ENCODE assay signal across 1 cellular context in the genomic region with DNA sequence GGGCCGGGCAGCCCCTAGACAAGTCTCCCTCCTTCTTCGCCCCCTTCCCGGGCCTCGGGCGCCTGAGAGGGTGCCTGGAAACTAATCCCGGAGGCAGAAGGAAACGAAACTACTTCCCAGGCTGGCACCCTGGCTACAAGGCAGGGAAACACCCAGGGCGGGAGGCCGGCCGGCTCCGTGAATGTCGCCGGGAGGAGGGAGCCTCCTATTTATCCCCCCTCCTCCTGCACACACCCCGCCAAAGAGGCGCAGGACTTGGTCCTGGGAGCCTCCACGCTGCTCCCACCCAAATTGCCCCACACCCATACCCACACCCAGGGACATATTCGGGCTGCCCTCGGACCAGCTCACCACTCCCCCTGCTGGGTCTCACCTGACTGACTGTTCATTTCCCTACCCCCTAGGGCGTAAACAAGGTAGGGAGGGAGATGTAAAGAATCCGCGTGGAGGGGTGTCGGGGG.
TF ChIP-seq lines count a peak whose summit lies in the region.

A gene with protein sequence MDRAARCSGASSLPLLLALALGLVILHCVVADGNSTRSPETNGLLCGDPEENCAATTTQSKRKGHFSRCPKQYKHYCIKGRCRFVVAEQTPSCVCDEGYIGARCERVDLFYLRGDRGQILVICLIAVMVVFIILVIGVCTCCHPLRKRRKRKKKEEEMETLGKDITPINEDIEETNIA (minus strand): TSS at position 183 of the 461 bp plus-strand sequence. CDS start 198 bp downstream, outside the sequence.

TF ChIP-seq in HCT116, 20 proteins besides CTCF, POLR2A, EP300 and RAD21 (continued from another document):
- TF ChIP-seq, protein P1, sequence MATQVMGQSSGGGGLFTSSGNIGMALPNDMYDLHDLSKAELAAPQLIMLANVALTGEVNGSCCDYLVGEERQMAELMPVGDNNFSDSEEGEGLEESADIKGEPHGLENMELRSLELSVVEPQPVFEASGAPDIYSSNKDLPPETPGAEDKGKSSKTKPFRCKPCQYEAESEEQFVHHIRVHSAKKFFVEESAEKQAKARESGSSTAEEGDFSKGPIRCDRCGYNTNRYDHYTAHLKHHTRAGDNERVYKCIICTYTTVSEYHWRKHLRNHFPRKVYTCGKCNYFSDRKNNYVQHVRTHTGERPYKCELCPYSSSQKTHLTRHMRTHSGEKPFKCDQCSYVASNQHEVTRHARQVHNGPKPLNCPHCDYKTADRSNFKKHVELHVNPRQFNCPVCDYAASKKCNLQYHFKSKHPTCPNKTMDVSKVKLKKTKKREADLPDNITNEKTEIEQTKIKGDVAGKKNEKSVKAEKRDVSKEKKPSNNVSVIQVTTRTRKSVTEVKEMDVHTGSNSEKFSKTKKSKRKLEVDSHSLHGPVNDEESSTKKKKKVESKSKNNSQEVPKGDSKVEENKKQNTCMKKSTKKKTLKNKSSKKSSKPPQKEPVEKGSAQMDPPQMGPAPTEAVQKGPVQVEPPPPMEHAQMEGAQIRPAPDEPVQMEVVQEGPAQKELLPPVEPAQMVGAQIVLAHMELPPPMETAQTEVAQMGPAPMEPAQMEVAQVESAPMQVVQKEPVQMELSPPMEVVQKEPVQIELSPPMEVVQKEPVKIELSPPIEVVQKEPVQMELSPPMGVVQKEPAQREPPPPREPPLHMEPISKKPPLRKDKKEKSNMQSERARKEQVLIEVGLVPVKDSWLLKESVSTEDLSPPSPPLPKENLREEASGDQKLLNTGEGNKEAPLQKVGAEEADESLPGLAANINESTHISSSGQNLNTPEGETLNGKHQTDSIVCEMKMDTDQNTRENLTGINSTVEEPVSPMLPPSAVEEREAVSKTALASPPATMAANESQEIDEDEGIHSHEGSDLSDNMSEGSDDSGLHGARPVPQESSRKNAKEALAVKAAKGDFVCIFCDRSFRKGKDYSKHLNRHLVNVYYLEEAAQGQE (IDR thresholded peaks at IDR 0.05; ENCODE audit: low read depth), result no peak
- TF ChIP-seq ZNF274 (IDR thresholded peaks at IDR 0.05; ENCODE audit: low read depth, low read length), result no peak
- TF ChIP-seq TCF7L2 (IDR thresholded peaks at IDR 0.05; ENCODE audit: borderline replicate concordance, extremely low read depth, insufficient read depth, insufficient read length), result peak; percentile 77
- no peak for TF ChIP-seq JUND (IDR thresholded peaks at IDR 0.05)
- no peak for TF ChIP-seq EGR1 (IDR thresholded peaks at IDR 0.05; ENCODE audit: low read depth)
- peak; percentile 52; the same call in 1 of the 2 replicates for TF ChIP-seq CBX3 (IDR thresholded peaks at IDR 0.05; ENCODE audit: low read depth)
- peak; percentile 1; the same call in 1 of the 2 replicates for TF ChIP-seq ZFX (IDR thresholded peaks at IDR 0.05)
- TF ChIP-seq ELF1 (IDR thresholded peaks at IDR 0.05; ENCODE audit: borderline replicate concordance, low read depth), result no peak
- TF ChIP-seq, protein P2, sequence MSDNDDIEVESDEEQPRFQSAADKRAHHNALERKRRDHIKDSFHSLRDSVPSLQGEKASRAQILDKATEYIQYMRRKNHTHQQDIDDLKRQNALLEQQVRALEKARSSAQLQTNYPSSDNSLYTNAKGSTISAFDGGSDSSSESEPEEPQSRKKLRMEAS (IDR thresholded peaks at IDR 0.05), result peak; percentile 43; the same call in 1 of the 2 replicates
- no peak for TF ChIP-seq FOSL1 (IDR thresholded peaks at IDR 0.05; ENCODE audit: low read depth)
- peak; percentile 24; the same call in 1 of the 2 replicates for TF ChIP-seq SP1 (IDR thresholded peaks at IDR 0.05; ENCODE audit: low read depth)
- peak; percentile 55; the same call in 1 of the 2 replicates for TF ChIP-seq POLR2AphosphoS5 (IDR thresholded peaks at IDR 0.05; ENCODE audit: low read depth, low read length)
- TF ChIP-seq, protein P3, sequence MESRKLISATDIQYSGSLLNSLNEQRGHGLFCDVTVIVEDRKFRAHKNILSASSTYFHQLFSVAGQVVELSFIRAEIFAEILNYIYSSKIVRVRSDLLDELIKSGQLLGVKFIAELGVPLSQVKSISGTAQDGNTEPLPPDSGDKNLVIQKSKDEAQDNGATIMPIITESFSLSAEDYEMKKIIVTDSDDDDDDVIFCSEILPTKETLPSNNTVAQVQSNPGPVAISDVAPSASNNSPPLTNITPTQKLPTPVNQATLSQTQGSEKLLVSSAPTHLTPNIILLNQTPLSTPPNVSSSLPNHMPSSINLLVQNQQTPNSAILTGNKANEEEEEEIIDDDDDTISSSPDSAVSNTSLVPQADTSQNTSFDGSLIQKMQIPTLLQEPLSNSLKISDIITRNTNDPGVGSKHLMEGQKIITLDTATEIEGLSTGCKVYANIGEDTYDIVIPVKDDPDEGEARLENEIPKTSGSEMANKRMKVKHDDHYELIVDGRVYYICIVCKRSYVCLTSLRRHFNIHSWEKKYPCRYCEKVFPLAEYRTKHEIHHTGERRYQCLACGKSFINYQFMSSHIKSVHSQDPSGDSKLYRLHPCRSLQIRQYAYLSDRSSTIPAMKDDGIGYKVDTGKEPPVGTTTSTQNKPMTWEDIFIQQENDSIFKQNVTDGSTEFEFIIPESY (IDR thresholded peaks at IDR 0.05; ENCODE audit: extremely low read depth, insufficient replicate concordance, low read length), result peak; percentile 21
- no peak for TF ChIP-seq EZH2phosphoT487 (IDR thresholded peaks at IDR 0.05; ENCODE audit: borderline replicate concordance)
- TF ChIP-seq SIN3A (IDR thresholded peaks at IDR 0.05; ENCODE audit: low read depth), result no peak
- TF ChIP-seq, protein P4, sequence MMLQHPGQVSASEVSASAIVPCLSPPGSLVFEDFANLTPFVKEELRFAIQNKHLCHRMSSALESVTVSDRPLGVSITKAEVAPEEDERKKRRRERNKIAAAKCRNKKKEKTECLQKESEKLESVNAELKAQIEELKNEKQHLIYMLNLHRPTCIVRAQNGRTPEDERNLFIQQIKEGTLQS (IDR thresholded peaks at IDR 0.05), result no peak
- peak; percentile 56 for TF ChIP-seq YY1 (IDR thresholded peaks at IDR 0.05; ENCODE audit: extremely low read depth, insufficient replicate concordance, low read depth, low read length)
- TF ChIP-seq SRF (IDR thresholded peaks at IDR 0.05; ENCODE audit: low read depth), result no peak
